ENCODE assay signal across 9 cellular contexts in the genomic region with DNA sequence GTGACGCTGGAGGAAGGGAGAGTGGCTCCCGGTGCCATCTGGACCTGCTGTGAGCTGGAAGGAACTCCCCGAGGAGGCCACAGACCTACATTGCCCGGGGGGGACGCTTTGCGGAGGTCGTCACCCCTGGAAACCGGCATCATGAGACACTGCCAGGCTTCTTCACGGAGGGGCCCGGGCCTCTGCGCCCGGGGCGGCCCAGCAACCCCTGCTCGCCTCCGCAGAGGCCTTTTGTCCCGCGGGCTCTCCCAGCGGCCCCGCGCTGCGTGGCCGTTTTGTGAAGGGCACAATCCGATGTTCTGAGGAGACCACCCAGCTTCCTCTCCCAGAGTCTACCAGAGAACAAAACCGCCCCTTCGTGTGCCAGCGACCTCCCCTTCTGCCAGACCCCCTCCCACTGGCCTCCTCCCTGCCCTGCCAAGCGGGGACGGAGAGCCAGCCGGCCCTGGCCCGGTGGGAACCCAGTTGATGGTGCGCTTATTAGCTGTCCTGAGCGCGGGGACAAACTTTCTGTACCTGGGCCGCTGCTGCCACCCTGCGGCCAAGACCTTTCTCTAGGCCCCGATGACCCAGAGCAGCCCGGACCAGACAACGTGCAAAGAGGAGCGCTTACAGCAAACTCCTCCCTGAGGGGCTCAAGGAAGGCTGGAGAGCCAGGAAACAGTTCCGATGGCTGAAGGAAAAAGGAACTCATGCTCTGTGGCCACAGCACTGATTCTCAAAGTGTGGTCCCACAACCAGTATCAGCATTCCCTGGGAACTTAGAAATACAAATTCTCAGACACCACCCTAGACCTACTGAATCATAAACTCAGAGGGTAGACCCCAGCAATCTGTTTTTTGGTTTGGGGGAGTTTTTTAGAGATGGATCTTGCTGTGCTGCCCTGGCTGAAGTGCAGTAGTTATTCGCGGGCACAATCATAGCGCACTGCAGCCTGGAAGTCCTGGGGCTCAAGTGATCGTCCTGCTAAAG.
DNase-seq lines count a peak whose midpoint lies in the region; ATAC-seq and TF ChIP-seq lines count a peak whose summit lies in the region.
"Had no signal": no experiment of that assay in that cellular context is flagged by ENCODE, and none has a peak within 500 bp of the region (broad histone marks: within the 10 kb centered on the region; RNA-seq: fewer than 3 reads in every experiment).

No MANE protein-coding gene starts in this region.

- no peaks in the 10 kb centered on the region for H3K36me3 Mint-ChIP-seq in activated CD4-positive, alpha-beta T cell treated with anti-CD3 and anti-CD28 coated beads, Interleukin-2, amount 10 ng/mL, durations not matched to agents 7 days and 5 days (ENCODE audit: low read depth)
- no peaks in the 10 kb centered on the region for H3K36me3 Mint-ChIP-seq in mesothelial cell of epicardium

- peak; percentile 72 for ATAC-seq in HCT116
- peak; percentile 72 for ATAC-seq in esophagus mucosa

- H3K9me2 ChIP-seq in HCT116 (ENCODE audit: insufficient read depth): no peaks in the 10 kb centered on the region

- peak; percentile 91 for TF ChIP-seq RAD21 in HCT116 (IDR thresholded peaks at IDR 0.05; ENCODE audit: low read depth)

- H3K79me2 ChIP-seq in HCT116 (ENCODE audit: insufficient read depth, low read length): no peaks in the 10 kb centered on the region

- peak overlapping the region; percentile 47 for H3K4me2 ChIP-seq in HCT116 (ENCODE audit: low read length)

- H3K27ac Mint-ChIP-seq in activated CD4-positive, alpha-beta T cell treated with anti-CD3 and anti-CD28 coated beads, Interleukin-2, amount 10 ng/mL, durations not matched to agents 7 days and 5 days: no peak overlapping the region
- H3K27ac Mint-ChIP-seq in mesothelial cell of epicardium: no peak overlapping the region

- TF ChIP-seq POLR2A in HCT116 (IDR thresholded peaks at IDR 0.05; ENCODE audit: borderline replicate concordance, extremely low read depth, insufficient read depth, insufficient read length): no peak
- no peak for TF ChIP-seq POLR2A in stomach (IDR thresholded peaks at IDR 0.05)

- H3K4me3 ChIP-seq in HCT116 (replicated peaks in 1 of 2; ENCODE audit: low read depth in 1 of 2, low read length in 2 of 2): no peak overlapping the region
- H3K4me3 ChIP-seq in stomach: peak overlapping the region in 3 of 4 donors; percentile 5 to 27 (median 25)

- POLR2A ChIA-PET in HCT116 (lab: Charles Lee): interaction anchor here (1.5 kb wide), 1 partner anchor 278 kb away, joined by 3 read pairs; no protein-coding TSS in a partner anchor
- POLR2A ChIA-PET in activated CD4-positive, alpha-beta T cell treated with anti-CD3 and anti-CD28 coated beads, Interleukin-2, amount 10 ng/mL, durations not matched to agents 7 days and 5 days (lab: Charles Lee): no interaction called here

- H3K9me3 Mint-ChIP-seq in activated CD4-positive, alpha-beta T cell treated with anti-CD3 and anti-CD28 coated beads, Interleukin-2, amount 10 ng/mL, durations not matched to agents 7 days and 5 days: no peaks in the 10 kb centered on the region
- H3K9me3 Mint-ChIP-seq in mesothelial cell of epicardium: no peaks in the 10 kb centered on the region

- H3K4me1 ChIP-seq in HCT116 (ENCODE audit: control insufficient read depth in 1 of 2, insufficient read depth in 2 of 2, low read length in 2 of 2) (peaks cover 8 to 22% of the 10 kb centered on the region in 2 experiments; a peak in 2 of 4 replicates), stomach (peaks cover 5 to 26% (median 16%) of the 10 kb centered on the region in 4 donors)

- H3K27me3 ChIP-seq in HCT116 (ENCODE audit: insufficient read depth, low read length) (no peaks in the 10 kb centered on the region), stomach (peaks cover 0 to 10% (median 9%) of the 10 kb centered on the region in 3 donors)

- peaks cover 19% of the 10 kb centered on the region for H3K27me3 Mint-ChIP-seq in activated CD4-positive, alpha-beta T cell treated with anti-CD3 and anti-CD28 coated beads, Interleukin-2, amount 10 ng/mL, durations not matched to agents 7 days and 5 days
- no peaks in the 10 kb centered on the region for H3K27me3 Mint-ChIP-seq in mesothelial cell of epicardium (ENCODE audit: low read depth)

- intact Hi-C loops in HCT116 (cut with micrococcal nuclease) (loop anchor here (1.0 to 5.0 kb wide), 4 partner anchors 278 to 731 kb away; no protein-coding TSS in a partner anchor), stomach (cut with DNase I; ENCODE audit: low total_unique reads) (loop anchor here (5.0 kb wide), 1 partner anchor 276 kb away; no protein-coding TSS in a partner anchor)

- 20 to 30% (median 26%) methylated on average over 38 to 44 of the region's 44 CpGs for WGBS in stomach, 5 donors

- no peak for TF ChIP-seq EP300 in stomach (IDR thresholded peaks at IDR 0.05)

- peaks cover 16% of the 10 kb centered on the region for H3K4me1 Mint-ChIP-seq in activated CD4-positive, alpha-beta T cell treated with anti-CD3 and anti-CD28 coated beads, Interleukin-2, amount 10 ng/mL, durations not matched to agents 7 days and 5 days
- peaks cover 20% of the 10 kb centered on the region for H3K4me1 Mint-ChIP-seq in mesothelial cell of epicardium

- TF ChIP-seq CTCF in HCT116 (IDR thresholded peaks at IDR 0.05 in 2 of 3, conservative IDR thresholded peaks at IDR 0.05 in 1 of 3; ENCODE audit: borderline replicate concordance in 1 of 3, insufficient read depth in 1 of 3, low read depth in 2 of 3, low read length in 2 of 3) (peak; percentile 71 to 85 (median 85)), mesothelial cell of epicardium (IDR thresholded peaks at IDR 0.05; ENCODE audit: unreplicated experiment) (peak; percentile 52), stomach (IDR thresholded peaks at IDR 0.05) (peak in 4 of 7 experiments; percentile 34 to 59 (median 40))

- H4K20me1 ChIP-seq in HCT116 (ENCODE audit: insufficient read depth): no peaks in the 10 kb centered on the region

- DNase-seq in NK-92 treated with Interleukin-12 subunit alpha and Interleukin-12 subunit beta, amount 100 ng/mL, for 24 hours (lab: John Stamatoyannopoulos, UW): peak; percentile 14
- no peak for DNase-seq in NK-92 (lab: John Stamatoyannopoulos, UW; ENCODE audit: unreplicated experiment)
- DNase-seq in HCT116 (ENCODE audit: low read depth, low spot score): peak; percentile 51
- DNase-seq in LoVo (ENCODE audit: low spot score): peak; percentile 83
- DNase-seq in activated CD4-positive, alpha-beta T cell treated with anti-CD3 and anti-CD28 coated beads, Interleukin-2, amount 10 ng/mL, durations not matched to agents 7 days and 5 days: peak; percentile 37
- DNase-seq in mesothelial cell of epicardium (ENCODE audit: low spot score in 2 of 2, unreplicated experiment in 2 of 2): peak; percentile 49 to 78
- peak; percentile 72 for DNase-seq in stomach
- DNase-seq: DND-41 had no signal

- RAD21 ChIA-PET in HCT116 (lab: Charles Lee; ENCODE audit: low non-redundant PET in 1 of 2, low total read pairs in 2 of 2, uncharacterized antibody in 2 of 2, unreplicated experiment in 2 of 2): interaction anchor here (1.0 to 1.2 kb wide), 2 partner anchors 278 kb away, joined by 3 to 5 read pairs; no protein-coding TSS in a partner anchor

- H3K4me3 Mint-ChIP-seq in activated CD4-positive, alpha-beta T cell treated with anti-CD3 and anti-CD28 coated beads, Interleukin-2, amount 10 ng/mL, durations not matched to agents 7 days and 5 days: no peak overlapping the region
- H3K4me3 Mint-ChIP-seq in mesothelial cell of epicardium: peak overlapping the region; percentile 61

- H3K36me3 ChIP-seq in HCT116 (ENCODE audit: control insufficient read depth in 1 of 2, insufficient read depth in 2 of 2, low read length in 2 of 2): no peaks in the 10 kb centered on the region
- H3K36me3 ChIP-seq in stomach: no peaks in the 10 kb centered on the region

- no TSS peak for BruUV-seq in HCT116 (replicated peaks; lab: Mats Ljungman, UMichigan)

- H3K9ac ChIP-seq in HCT116 (ENCODE audit: low read length): no peak overlapping the region

- CTCF ChIA-PET in HCT116 (lab: Charles Lee): interaction anchor here (1.0 to 2.9 kb wide), 7 partner anchors 269 to 614 kb away, joined by 3 to 32 read pairs (median 5); no protein-coding TSS in a partner anchor
- CTCF ChIA-PET in activated CD4-positive, alpha-beta T cell treated with anti-CD3 and anti-CD28 coated beads, Interleukin-2, amount 10 ng/mL, durations not matched to agents 7 days and 5 days (lab: Charles Lee): interaction anchor here (1.2 kb wide), 1 partner anchor 428 kb away, joined by 4 read pairs; no protein-coding TSS in a partner anchor

- no peak overlapping the region for H3K27ac ChIP-seq in HCT116 (ENCODE audit: low read depth, low read length)
- H3K27ac ChIP-seq in stomach: no peak overlapping the region

- H3K9me3 ChIP-seq in HCT116 (ENCODE audit: control insufficient read depth in 1 of 2, insufficient read depth in 1 of 2, low read depth in 1 of 2, low read length in 2 of 2) (no peaks in the 10 kb centered on the region), stomach (no peaks in the 10 kb centered on the region)

- peak overlapping the region; percentile 67 for H2AFZ ChIP-seq in HCT116 (ENCODE audit: low read depth, low read length, poor library complexity, severe bottlenecking)

TF ChIP-seq in HCT116, 20 proteins besides CTCF, POLR2A, EP300 and RAD21:
- TF ChIP-seq SP1 (IDR thresholded peaks at IDR 0.05; ENCODE audit: low read depth) (no peak), POLR2AphosphoS5 (IDR thresholded peaks at IDR 0.05; ENCODE audit: low read depth, low read length) (no peak), FOSL1 (IDR thresholded peaks at IDR 0.05; ENCODE audit: low read depth) (no peak)
TF ChIP-seq in HCT116: peak in this region for 0.

Comparison
In these comparisons a context has a peak if more than half of its experiments do, and no peak if none do; other contexts are left out.
1. H3K4me3 ChIP-seq: peak in stomach (3 of 4); none in HCT116 (0 of 2).
2. Peak in every context shown above with its lines, with median percentiles within 50 percentile points of each other: CTCF ChIP-seq.